Comparison of ENCODE assay signal across 9 cellular contexts in genomic region chr5:141354900-141355469, GRCh38. TPM values are rescaled to one million over a fixed set of nuclear protein-coding genes. Genes with fewer than 3 reads are reported as not detected.
DNase-seq lines count a peak whose midpoint lies in the region; TF ChIP-seq lines count a peak whose summit lies in the region.
"Had no signal": no experiment of that assay in that cellular context is flagged by ENCODE, and none has a peak within 500 bp of the region (broad histone marks: within the 10 kb centered on the region; RNA-seq: fewer than 3 reads in every experiment).

Gene PCDHGA4, plus strand, starts transcription at chr5:141355021. Its CDS starts 87 bp downstream, at chr5:141355108.

- H3K9me3 Mint-ChIP-seq in HFFc6: peaks cover 56% of the 10 kb centered on the region
- peaks cover 38% of the 10 kb centered on the region for H3K9me3 Mint-ChIP-seq in MCF 10A (ENCODE audit: unreplicated experiment)
- H3K9me3 Mint-ChIP-seq in mesothelial cell of epicardium: peaks cover 60% of the 10 kb centered on the region

- H3K4me1 Mint-ChIP-seq in HFFc6 (ENCODE audit: low read depth): peaks cover 13% of the 10 kb centered on the region
- H3K4me1 Mint-ChIP-seq in MCF 10A (ENCODE audit: insufficient read depth, unreplicated experiment): no peaks in the 10 kb centered on the region
- H3K4me1 Mint-ChIP-seq in mesothelial cell of epicardium: no peaks in the 10 kb centered on the region

- H3K36me3 Mint-ChIP-seq in HFFc6 (ENCODE audit: low read depth) (peaks cover 45% of the 10 kb centered on the region), MCF 10A (ENCODE audit: insufficient read depth, unreplicated experiment) (no peaks in the 10 kb centered on the region), mesothelial cell of epicardium (peaks cover 9% of the 10 kb centered on the region)

- H3K27me3 Mint-ChIP-seq in HFFc6 (ENCODE audit: insufficient read depth) (peaks cover 9% of the 10 kb centered on the region), MCF 10A (ENCODE audit: insufficient read depth, unreplicated experiment) (no peaks in the 10 kb centered on the region), mesothelial cell of epicardium (ENCODE audit: low read depth) (no peaks in the 10 kb centered on the region)

- POLR2A ChIA-PET in MCF 10A (lab: Yijun Ruan, JAX): interaction anchor here (0.9 to 1.6 kb wide), 2 partner anchors 8 to 35 kb away, joined by 3 to 5 read pairs; partner anchors contain the start of gene TAF7

- CTCF ChIA-PET in MCF 10A (lab: Yijun Ruan, JAX): interaction anchor here (0.7 to 2.0 kb wide), 5 partner anchors 11 to 204 kb away, joined by 3 to 8 read pairs (median 3); partner anchors contain the start of genes PCDHGA3 and PCDHGB3

- no TSS peak for BruUV-seq in MCF 10A (replicated peaks; lab: Mats Ljungman, UMichigan)

- intact Hi-C loops in MCF 10A (cut with micrococcal nuclease): no loop called here

- no peak for DNase-seq in HFFc6
- peak; percentile 9 for DNase-seq in MCF 10A (ENCODE audit: unreplicated experiment)
- no peak for DNase-seq in mesothelial cell of epicardium (ENCODE audit: low spot score in 2 of 2, unreplicated experiment in 2 of 2)
- no peak for DNase-seq in putamen (ENCODE audit: low spot score)
- DNase-seq in SIG-M5 (lab: John Stamatoyannopoulos, UW): no peak
- no peak for DNase-seq in NCI-H345 treated with DMSO at 0.1 percent for 48 hours (lab: John Stamatoyannopoulos, UW; ENCODE audit: unreplicated experiment)
- DNase-seq in GF-D8 (lab: John Stamatoyannopoulos, UW): no peak
- DNase-seq: T1000 had no signal

- H3K4me3 Mint-ChIP-seq in HFFc6: peak within 1 kb of the TSS; percentile 71
- no peak within 1 kb of the TSS for H3K4me3 Mint-ChIP-seq in MCF 10A (ENCODE audit: unreplicated experiment)
- no peak within 1 kb of the TSS for H3K4me3 Mint-ChIP-seq in mesothelial cell of epicardium

- H3K27ac Mint-ChIP-seq in HFFc6 (no peak within 1 kb of the TSS), MCF 10A (ENCODE audit: low read depth, unreplicated experiment) (no peak within 1 kb of the TSS), mesothelial cell of epicardium (no peak within 1 kb of the TSS)

- H3K27ac ChIP-seq in C4-2B: no peak within 1 kb of the TSS

- peak; percentile 78 for TF ChIP-seq CTCF in C4-2B (conservative IDR thresholded peaks at IDR 0.05)
- TF ChIP-seq CTCF in HFFc6 (IDR thresholded peaks at IDR 0.05): peak; percentile 83
- no peak for TF ChIP-seq CTCF in MCF 10A (IDR thresholded peaks at IDR 0.05; ENCODE audit: unreplicated experiment)
- TF ChIP-seq CTCF in mesothelial cell of epicardium (IDR thresholded peaks at IDR 0.05; ENCODE audit: unreplicated experiment): peak; percentile 63

RNA-seq across cellular contexts. Expression of gene PCDHGA4, which starts in this region (rescaled TPM):
- total RNA-seq in HFFc6 (2021; fragmentation: NEBNext Ultra II Directional; extraction: Animal tissue kit (Norgen Biotek cat#: 25700)): 1 to 10 TPM; 3.6 to 6.3 (median 5.2) TPM
- total RNA-seq in MCF 10A (2022) (0.26 and 0.44 TPM in 2 replicates), mesothelial cell of epicardium (0.86 to 1.2 TPM (median 1.1 TPM) in 3 replicates)

Comparison
In these comparisons a context has a peak if more than half of its experiments do, and no peak if none do; other contexts are left out.
1. Peak in DNase-seq in MCF 10A; RNA of the gene not detected or under 1 TPM.